8 cellular contexts compared by ENCODE assay signal in the genomic region with DNA sequence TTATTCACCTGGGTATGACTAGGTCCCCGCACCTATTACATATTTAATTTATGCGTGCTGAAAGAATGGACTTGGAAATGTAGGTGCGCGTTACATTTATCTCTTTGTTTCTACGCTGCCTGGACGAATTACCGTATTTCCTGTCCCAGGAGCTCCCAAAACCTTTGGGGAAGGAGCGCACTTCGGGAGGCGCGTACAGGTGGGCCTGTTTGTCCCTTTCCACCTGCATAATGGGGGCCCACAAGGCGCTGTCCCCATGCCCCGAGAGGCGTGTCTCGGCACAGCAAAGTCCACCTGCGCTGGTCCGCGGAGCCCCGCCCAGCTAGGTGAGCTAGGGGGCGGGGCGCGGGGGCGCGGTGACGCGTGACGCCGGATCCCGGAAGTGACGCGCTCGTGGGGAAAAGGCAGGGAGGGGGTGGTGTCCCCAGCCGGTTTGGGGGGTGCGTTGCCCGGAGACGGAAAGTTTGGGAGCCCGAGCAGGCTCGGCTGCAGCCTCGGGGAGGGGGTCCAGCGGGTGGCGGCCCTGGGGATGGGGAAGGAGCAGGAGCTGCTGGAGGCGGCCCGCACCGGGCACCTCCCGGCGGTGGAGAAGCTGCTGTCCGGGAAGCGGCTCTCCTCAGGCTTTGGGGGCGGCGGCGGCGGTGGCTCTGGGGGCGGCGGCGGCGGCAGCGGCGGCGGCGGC. TPM values are rescaled to one million over a fixed set of nuclear protein-coding genes. Genes with fewer than 3 reads are reported as not detected.
DNase-seq lines count a peak whose midpoint lies in the region; ATAC-seq and TF ChIP-seq lines count a peak whose summit lies in the region.

A gene with protein sequence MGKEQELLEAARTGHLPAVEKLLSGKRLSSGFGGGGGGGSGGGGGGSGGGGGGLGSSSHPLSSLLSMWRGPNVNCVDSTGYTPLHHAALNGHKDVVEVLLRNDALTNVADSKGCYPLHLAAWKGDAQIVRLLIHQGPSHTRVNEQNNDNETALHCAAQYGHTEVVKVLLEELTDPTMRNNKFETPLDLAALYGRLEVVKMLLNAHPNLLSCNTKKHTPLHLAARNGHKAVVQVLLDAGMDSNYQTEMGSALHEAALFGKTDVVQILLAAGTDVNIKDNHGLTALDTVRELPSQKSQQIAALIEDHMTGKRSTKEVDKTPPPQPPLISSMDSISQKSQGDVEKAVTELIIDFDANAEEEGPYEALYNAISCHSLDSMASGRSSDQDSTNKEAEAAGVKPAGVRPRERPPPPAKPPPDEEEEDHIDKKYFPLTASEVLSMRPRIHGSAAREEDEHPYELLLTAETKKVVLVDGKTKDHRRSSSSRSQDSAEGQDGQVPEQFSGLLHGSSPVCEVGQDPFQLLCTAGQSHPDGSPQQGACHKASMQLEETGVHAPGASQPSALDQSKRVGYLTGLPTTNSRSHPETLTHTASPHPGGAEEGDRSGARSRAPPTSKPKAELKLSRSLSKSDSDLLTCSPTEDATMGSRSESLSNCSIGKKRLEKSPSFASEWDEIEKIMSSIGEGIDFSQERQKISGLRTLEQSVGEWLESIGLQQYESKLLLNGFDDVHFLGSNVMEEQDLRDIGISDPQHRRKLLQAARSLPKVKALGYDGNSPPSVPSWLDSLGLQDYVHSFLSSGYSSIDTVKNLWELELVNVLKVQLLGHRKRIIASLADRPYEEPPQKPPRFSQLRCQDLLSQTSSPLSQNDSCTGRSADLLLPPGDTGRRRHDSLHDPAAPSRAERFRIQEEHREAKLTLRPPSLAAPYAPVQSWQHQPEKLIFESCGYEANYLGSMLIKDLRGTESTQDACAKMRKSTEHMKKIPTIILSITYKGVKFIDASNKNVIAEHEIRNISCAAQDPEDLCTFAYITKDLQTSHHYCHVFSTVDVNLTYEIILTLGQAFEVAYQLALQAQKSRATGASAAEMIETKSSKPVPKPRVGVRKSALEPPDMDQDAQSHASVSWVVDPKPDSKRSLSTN (plus strand): TSS at position 382 of the 682 bp plus-strand sequence. CDS start 148 bp downstream, at position 530.

- intact Hi-C loops in lower leg skin (cut with DNase I; ENCODE audit: low total_unique reads), result no loop called here

- TF ChIP-seq CTCF in GM12864 (IDR thresholded peaks at IDR 0.05; ENCODE audit: low read depth, low read length, missing control alignments), result no peak
- TF ChIP-seq CTCF in lower leg skin (IDR thresholded peaks at IDR 0.05), result no peak

- ATAC-seq in HG02981 (IDR thresholded peaks at IDR 0.05; ENCODE audit: unreplicated experiment) (peak; percentile 43), GM18873 (IDR thresholded peaks at IDR 0.05; ENCODE audit: low FRiP score, unreplicated experiment) (no peak)

- 0 to 1% methylated on average over 29 to 50 of the region's 60 CpGs for WGBS in lower leg skin, 2 donors

- peak in 1 of 2 donors; percentile 1 for TF ChIP-seq POLR2A in lower leg skin (IDR thresholded peaks at IDR 0.05)

- H3K4me3 ChIP-seq in GM12864 (ENCODE audit: low read depth, low read length) (peak within 1 kb of the TSS; percentile 91), lower leg skin (ENCODE audit: low read depth, poor library complexity, severe bottlenecking) (peak within 1 kb of the TSS; percentile 98)

- DNase-seq in GM12864 (ENCODE audit: low read depth) (no peak), NCI-H510A (lab: John Stamatoyannopoulos, UW) (peak; percentile 90), dermis blood vessel endothelial cell (peak; percentile 66), lower leg skin (ENCODE audit: low spot score in 2 of 2) (peak; percentile 70 to 97)
- peak; percentile 85 to 87 for DNase-seq in activated CD4-positive, alpha-beta T cell treated with anti-CD3 and anti-CD28 coated beads, Interleukin-2, amount 50 U/mL, for 24 hours (ENCODE audit: low read depth in 1 of 2, low spot score in 1 of 2)
- DNase-seq in stimulated activated CD4-positive, alpha-beta T cell treated with anti-CD3 and anti-CD28 coated beads, Interleukin-4, amount 100 ng/mL, for 24 hours, result peak; percentile 90

RNA-seq across cellular contexts. Expression of the gene that starts here (rescaled TPM):
- total RNA-seq in dermis blood vessel endothelial cell (53.6 and 75.7 TPM in 2 replicates), lower leg skin (10 to 100 TPM; 22.9 to 27.8 (median 25.3) TPM)
